Comparison of ENCODE assay signal across 8 cellular contexts in the genomic region with DNA sequence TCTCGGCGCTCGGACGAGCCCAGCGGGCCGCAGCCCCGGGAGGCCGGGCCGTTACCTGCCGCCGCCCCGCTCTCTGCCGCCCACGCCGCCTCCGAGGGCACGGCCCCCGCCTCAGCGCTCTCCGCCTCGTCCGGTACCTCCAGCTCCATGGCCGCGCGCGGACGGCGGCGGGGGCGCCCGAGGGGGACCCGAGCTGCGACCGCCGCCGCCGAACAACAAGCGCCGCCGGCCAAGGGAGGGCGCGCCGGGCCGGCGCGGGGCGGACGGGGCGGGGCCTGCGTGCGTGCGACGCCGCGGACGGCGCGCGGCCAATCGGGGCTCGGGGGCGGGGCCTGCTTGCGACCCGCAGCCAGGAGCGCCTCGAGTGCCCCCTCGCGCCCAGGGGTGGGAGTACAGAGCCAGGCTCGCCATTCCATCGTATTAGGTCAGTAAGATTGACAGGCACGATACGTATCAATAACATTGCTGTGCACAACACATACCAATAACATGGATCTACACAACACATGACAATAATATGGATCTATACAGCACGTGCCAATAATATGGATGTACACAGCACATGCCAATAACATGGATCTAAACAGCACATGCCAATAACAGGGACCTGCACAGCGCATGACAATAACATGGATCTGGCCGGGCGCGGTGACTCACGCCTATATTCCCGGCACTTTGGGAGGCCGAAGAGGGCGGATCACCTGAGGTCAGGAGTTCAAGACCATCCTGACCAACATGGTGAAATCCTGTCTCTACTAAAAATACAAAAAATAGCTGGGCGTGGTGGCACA. TPM values are rescaled to one million over a fixed set of nuclear protein-coding genes. Genes with fewer than 3 reads are reported as not detected.
A peak's percentile ranks its signal among the peaks of the same experiment; 100 is the strongest.
DNase-seq lines count a peak whose midpoint lies in the region; ATAC-seq, FAIRE-seq and TF ChIP-seq lines count a peak whose summit lies in the region.

A gene with protein sequence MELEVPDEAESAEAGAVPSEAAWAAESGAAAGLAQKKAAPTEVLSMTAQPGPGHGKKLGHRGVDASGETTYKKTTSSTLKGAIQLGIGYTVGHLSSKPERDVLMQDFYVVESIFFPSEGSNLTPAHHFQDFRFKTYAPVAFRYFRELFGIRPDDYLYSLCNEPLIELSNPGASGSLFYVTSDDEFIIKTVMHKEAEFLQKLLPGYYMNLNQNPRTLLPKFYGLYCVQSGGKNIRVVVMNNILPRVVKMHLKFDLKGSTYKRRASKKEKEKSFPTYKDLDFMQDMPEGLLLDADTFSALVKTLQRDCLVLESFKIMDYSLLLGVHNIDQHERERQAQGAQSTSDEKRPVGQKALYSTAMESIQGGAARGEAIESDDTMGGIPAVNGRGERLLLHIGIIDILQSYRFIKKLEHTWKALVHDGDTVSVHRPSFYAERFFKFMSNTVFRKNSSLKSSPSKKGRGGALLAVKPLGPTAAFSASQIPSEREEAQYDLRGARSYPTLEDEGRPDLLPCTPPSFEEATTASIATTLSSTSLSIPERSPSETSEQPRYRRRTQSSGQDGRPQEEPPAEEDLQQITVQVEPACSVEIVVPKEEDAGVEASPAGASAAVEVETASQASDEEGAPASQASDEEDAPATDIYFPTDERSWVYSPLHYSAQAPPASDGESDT (minus strand): TSS at position 227 of the 791 bp plus-strand sequence. CDS start 78 bp downstream, at position 149.

- ATAC-seq in GM21528 (IDR thresholded peaks at IDR 0.05; ENCODE audit: low FRiP score, unreplicated experiment) = peak; percentile 76
- peak; percentile 97 for ATAC-seq in activated T-helper 17 cell treated with anti-CD3 and anti-CD28 coated beads, Interleukin-2, amount 50 U/mL, for 72 hours (replicated peaks)

- DNase-seq in DMS53 treated with DMSO at 0.1 percent for 48 hours (lab: John Stamatoyannopoulos, UW; ENCODE audit: unreplicated experiment) = peak; percentile 50
- peak; percentile 67 for DNase-seq in RCC 7860 (ENCODE audit: low spot score)
- peak; percentile 79 for DNase-seq in fibroblast of the aortic adventitia (ENCODE audit: low read depth)

- H3K4me1 ChIP-seq in stomach smooth muscle (ENCODE audit: control insufficient read depth, insufficient read depth, low read length) = peaks cover 28% of the 10 kb centered on the region

- H3K9me3 Mint-ChIP-seq in activated T-helper 17 cell treated with anti-CD3 and anti-CD28 coated beads, Interleukin-2, amount 50 U/mL, for 72 hours = no peaks in the 10 kb centered on the region

- H3K27ac Mint-ChIP-seq in activated T-helper 17 cell treated with anti-CD3 and anti-CD28 coated beads, Interleukin-2, amount 50 U/mL, for 72 hours = peak within 1 kb of the TSS; percentile 89

- H3K9me3 ChIP-seq in neural cell (ENCODE audit: low read length) (no peaks in the 10 kb centered on the region), stomach smooth muscle (ENCODE audit: control insufficient read depth in 2 of 2, low read length in 2 of 2) (no peaks in the 10 kb centered on the region)

- H4K20me1 ChIP-seq in neural cell (ENCODE audit: insufficient read depth) = no peaks in the 10 kb centered on the region

- H3K4me3 ChIP-seq in fibroblast of the aortic adventitia (ENCODE audit: low read depth, low read length) (peak within 1 kb of the TSS; percentile 85), neural cell (ENCODE audit: low read length) (peak within 1 kb of the TSS; percentile 88), stomach smooth muscle (ENCODE audit: low read length in 2 of 2) (peak within 1 kb of the TSS; percentile 86)

- H3K27ac ChIP-seq in neural cell (ENCODE audit: low read length) = no peak within 1 kb of the TSS
- H3K27ac ChIP-seq in stomach smooth muscle (ENCODE audit: low read length) = peak within 1 kb of the TSS; percentile 94

- H3K9ac ChIP-seq in neural cell (ENCODE audit: low read length) (peak within 1 kb of the TSS; percentile 76), stomach smooth muscle (ENCODE audit: low read length in 2 of 2) (peak within 1 kb of the TSS; percentile 87 to 93)

- no peak within 1 kb of the TSS for H2AFZ ChIP-seq in neural cell (ENCODE audit: low read depth, low read length)

- no peak for FAIRE-seq in RCC 7860 (lab: Jason Lieb, UNC)

- no peaks in the 10 kb centered on the region for H3K27me3 Mint-ChIP-seq in activated T-helper 17 cell treated with anti-CD3 and anti-CD28 coated beads, Interleukin-2, amount 50 U/mL, for 72 hours

- peak within 1 kb of the TSS; percentile 82 for H3K4me2 ChIP-seq in neural cell (ENCODE audit: low read length)

- TF ChIP-seq RAD21 in Ishikawa (IDR thresholded peaks at IDR 0.05; ENCODE audit: low read depth) (peak; percentile 69), neural cell (conservative IDR thresholded peaks at IDR 0.05) (peak; percentile 64)

- TF ChIP-seq CTCF in fibroblast of the aortic adventitia (IDR thresholded peaks at IDR 0.05; ENCODE audit: insufficient read depth, low read length) = peak; percentile 74
- TF ChIP-seq CTCF in neural cell (IDR thresholded peaks at IDR 0.05; ENCODE audit: poor library complexity, severe bottlenecking) = peak; percentile 90

- no peaks in the 10 kb centered on the region for H3F3A ChIP-seq in neural cell (ENCODE audit: insufficient read depth, low read length, poor library complexity, severe bottlenecking)

- no peaks in the 10 kb centered on the region for H3K9me2 ChIP-seq in neural cell (ENCODE audit: insufficient read depth, low read length)

- H3K36me3 ChIP-seq in neural cell (ENCODE audit: insufficient read depth, low read length) = no peaks in the 10 kb centered on the region
- H3K36me3 ChIP-seq in stomach smooth muscle (ENCODE audit: control insufficient read depth in 2 of 2, insufficient read depth in 2 of 2, low read length in 2 of 2) = peaks cover 0 to 3% of the 10 kb centered on the region in 2 donors

- no peaks in the 10 kb centered on the region for H3K27me3 ChIP-seq in neural cell (ENCODE audit: insufficient read depth, low read depth, low read length)
- no peaks in the 10 kb centered on the region for H3K27me3 ChIP-seq in stomach smooth muscle (ENCODE audit: control insufficient read depth in 1 of 2, insufficient read depth in 2 of 2, low read length in 2 of 2)

- H3K4me3 Mint-ChIP-seq in activated T-helper 17 cell treated with anti-CD3 and anti-CD28 coated beads, Interleukin-2, amount 50 U/mL, for 72 hours = peak within 1 kb of the TSS; percentile 93

- H3K36me3 Mint-ChIP-seq in activated T-helper 17 cell treated with anti-CD3 and anti-CD28 coated beads, Interleukin-2, amount 50 U/mL, for 72 hours (ENCODE audit: low read depth) = no peaks in the 10 kb centered on the region

- TF ChIP-seq EP300 in Ishikawa (IDR thresholded peaks at IDR 0.05; ENCODE audit: borderline replicate concordance) = no peak
- TF ChIP-seq EP300 in neural cell (conservative IDR thresholded peaks at IDR 0.05; ENCODE audit: poor library complexity, severe bottlenecking) = no peak

- H3K79me2 ChIP-seq in neural cell (replicated peaks; ENCODE audit: insufficient read depth, low read length) = peaks cover 24% of the 10 kb centered on the region

- H3K4me1 Mint-ChIP-seq in activated T-helper 17 cell treated with anti-CD3 and anti-CD28 coated beads, Interleukin-2, amount 50 U/mL, for 72 hours = peaks cover 4% of the 10 kb centered on the region

TF ChIP-seq in Ishikawa, 13 proteins besides CTCF, POLR2A, EP300 and RAD21:
- TF ChIP-seq CEBPB (IDR thresholded peaks at IDR 0.05) (no peak), MAX (IDR thresholded peaks at IDR 0.05) (no peak), FOXM1 (IDR thresholded peaks at IDR 0.05; ENCODE audit: borderline replicate concordance, low read depth) (no peak), CREB1 (IDR thresholded peaks at IDR 0.05; ENCODE audit: low read depth) (no peak), TEAD4 (IDR thresholded peaks at IDR 0.05) (no peak), EGR1 (IDR thresholded peaks at IDR 0.05) (peak; percentile 54; the same call in 1 of the 2 replicates)
- TF ChIP-seq, protein P1, sequence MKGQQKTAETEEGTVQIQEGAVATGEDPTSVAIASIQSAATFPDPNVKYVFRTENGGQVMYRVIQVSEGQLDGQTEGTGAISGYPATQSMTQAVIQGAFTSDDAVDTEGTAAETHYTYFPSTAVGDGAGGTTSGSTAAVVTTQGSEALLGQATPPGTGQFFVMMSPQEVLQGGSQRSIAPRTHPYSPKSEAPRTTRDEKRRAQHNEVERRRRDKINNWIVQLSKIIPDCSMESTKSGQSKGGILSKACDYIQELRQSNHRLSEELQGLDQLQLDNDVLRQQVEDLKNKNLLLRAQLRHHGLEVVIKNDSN (IDR thresholded peaks at IDR 0.05) = no peak

TF ChIP-seq in neural cell, 6 proteins besides CTCF, POLR2A, EP300 and RAD21 (continues in another document):
- TF ChIP-seq TAF1 (IDR thresholded peaks at IDR 0.05; ENCODE audit: low read depth) (no peak), SMC3 (conservative IDR thresholded peaks at IDR 0.05; ENCODE audit: poor library complexity) (peak; percentile 73), POLR2AphosphoS5 (IDR thresholded peaks at IDR 0.05) (peak; percentile 51), MXI1 (conservative IDR thresholded peaks at IDR 0.05; ENCODE audit: poor library complexity, severe bottlenecking) (peak; percentile 34), EZH2 (IDR thresholded peaks at IDR 0.05; ENCODE audit: borderline replicate concordance, insufficient read depth, low read length, poor library complexity, severe bottlenecking) (no peak)

RNA-seq across cellular contexts. Expression of the gene that starts here (rescaled TPM):
- 10 to 100 TPM; 16.1 to 26.2 TPM for total RNA-seq in activated T-helper 17 cell treated with anti-CD3 and anti-CD28 coated beads, Interleukin-2, amount 50 U/mL, for 72 hours
- 12.8 and 32.2 TPM in 2 replicates for total RNA-seq in fibroblast of the aortic adventitia (ENCODE audit: low replicate concordance)
- 7.0 and 7.1 TPM in 2 replicates for polyA plus RNA-seq in neural cell
- 32.6 and 35.3 TPM in 2 replicates for polyA minus RNA-seq in neural cell
